21 cellular contexts compared by ENCODE assay signal in the genomic region with DNA sequence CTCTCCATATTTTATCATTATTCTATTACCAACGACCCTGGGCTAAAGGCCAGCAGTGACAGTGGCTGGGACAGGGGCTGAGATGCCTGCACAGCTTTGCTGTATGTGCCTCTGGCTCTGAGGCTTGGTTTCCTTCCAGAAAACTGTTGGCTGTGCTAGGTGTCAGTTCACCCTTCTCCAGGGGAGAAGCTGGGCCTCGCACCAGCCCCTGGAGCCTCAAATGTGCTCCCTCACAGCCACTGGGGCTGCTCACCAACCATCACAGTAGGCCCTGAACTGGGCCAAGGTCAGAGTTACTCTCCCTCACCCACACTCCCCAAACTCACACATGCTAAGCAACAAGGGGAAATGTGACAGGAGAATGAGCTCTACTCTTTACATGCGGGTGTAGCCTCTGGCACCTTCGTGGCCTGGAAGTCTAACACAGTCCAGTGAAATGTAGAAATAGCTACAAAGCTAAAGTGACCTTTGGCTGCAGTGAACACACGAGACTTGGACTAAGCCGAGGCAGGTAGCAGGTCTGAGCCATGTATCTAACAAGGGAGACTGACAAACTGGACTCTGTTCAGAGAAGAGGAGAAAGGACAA. TPM values are rescaled to one million over a fixed set of nuclear protein-coding genes. Genes with fewer than 3 reads are reported as not detected.
DNase-seq lines count a peak whose midpoint lies in the region; ATAC-seq and TF ChIP-seq lines count a peak whose summit lies in the region.
"Had no signal": no experiment of that assay in that cellular context is flagged by ENCODE, and none has a peak within 500 bp of the region (broad histone marks: within the 10 kb centered on the region; RNA-seq: fewer than 3 reads in every experiment).

No MANE protein-coding gene starts in this region.

- no peaks in the 10 kb centered on the region for H3K36me3 ChIP-seq in IMR-90 (ENCODE audit: control insufficient read depth, insufficient read depth, low read length)
- H3K36me3 ChIP-seq in body of pancreas (replicated peaks in 1 of 2; ENCODE audit: insufficient read depth in 1 of 2, low read depth in 2 of 2) = no peaks in the 10 kb centered on the region
- no peaks in the 10 kb centered on the region for H3K36me3 ChIP-seq in neuronal stem cell (replicated peaks in 1 of 2; ENCODE audit: control insufficient read depth in 2 of 2, insufficient read depth in 2 of 2, low read length in 2 of 2)
- H3K36me3 ChIP-seq: brain microvascular endothelial cell, MG63, upper lobe of right lung had no signal

- H4K8ac ChIP-seq in IMR-90 (ENCODE audit: low read depth in 2 of 2, low read length in 2 of 2) (0 out of 4 replicates have a peak overlapping the region, but pooled peaks of 1 of the 2 experiments have one; percentile 2), neuronal stem cell (ENCODE audit: low read depth, low read length) (peak overlapping the region; percentile 75)

- CTCF ChIA-PET in IMR-90 (lab: Yijun Ruan, JAX) = interaction anchor here (0.6 to 0.7 kb wide), 2 partner anchors 178 to 217 kb away, joined by 3 to 9 read pairs; no protein-coding TSS in a partner anchor

- H2BK12ac ChIP-seq in neuronal stem cell (ENCODE audit: low read length) = no peak overlapping the region

- peak overlapping the region; percentile 55; the same call in 1 of the 2 replicates for H3K23ac ChIP-seq in IMR-90 (ENCODE audit: low read depth, low read length)
- no peak overlapping the region for H3K23ac ChIP-seq in neuronal stem cell (ENCODE audit: low read depth, low read length, poor library complexity)

- 0 out of 3 replicates have a peak overlapping the region, but pooled peaks have one; percentile 7 for H2BK15ac ChIP-seq in IMR-90 (ENCODE audit: low read depth, low read length)
- H2BK15ac ChIP-seq in neuronal stem cell (ENCODE audit: low read length) = no peak overlapping the region

- no peaks in the 10 kb centered on the region for H3K79me1 ChIP-seq in IMR-90 (ENCODE audit: low read depth in 1 of 2, low read length in 2 of 2)
- no peaks in the 10 kb centered on the region for H3K79me1 ChIP-seq in neuronal stem cell (ENCODE audit: low read depth, low read length)

- H4K5ac ChIP-seq in IMR-90 (ENCODE audit: low read depth, low read length) = no peak overlapping the region; the same call in 1 of the 2 replicates

- no peak for DNase-seq in IMR-90
- DNase-seq in body of pancreas = peak; percentile 36 to 50 (median 43)
- peak; percentile 45 to 80 (median 69) for DNase-seq in right cardiac atrium
- no peak for DNase-seq in neuronal stem cell (ENCODE audit: low spot score)
- DNase-seq in RPMI8226 = no peak
- DNase-seq in nucleus accumbens (lab: John Stamatoyannopoulos, UW) = no peak
- no peak for DNase-seq in DMS53 (lab: John Stamatoyannopoulos, UW)
- DNase-seq: activated B cell treated with CpG ODN at 0.5 μM for 24 hours; activated CD4-positive, alpha-beta T cell treated with anti-CD3 and anti-CD28 coated beads, Interleukin-2, amount 50 U/mL, for 4 hours; activated naive CD8-positive, alpha-beta T cell treated with anti-CD3 and anti-CD28 coated beads, Interleukin-2, amount 50 U/mL, for 24 hours; brain microvascular endothelial cell; MG63; NCI-H1436; NCI-H524; T-helper 9 cell; upper lobe of right lung had no signal

- H3K27ac ChIP-seq in IMR-90 (ENCODE audit: insufficient read depth, low read length) (no peak overlapping the region), body of pancreas (peak overlapping the region; percentile 59 to 79 (median 64)), right cardiac atrium (ENCODE audit: low read length) (peak overlapping the region; percentile 82), neuronal stem cell (replicated peaks; ENCODE audit: low read length) (no peak overlapping the region)
- H3K27ac ChIP-seq: brain microvascular endothelial cell, coronary artery, parathyroid adenoma, upper lobe of right lung had no signal

- no TSS peak for BruUV-seq in IMR-90 (replicated peaks; lab: Mats Ljungman, UMichigan)

- H2AK9ac ChIP-seq in IMR-90 (replicated peaks; ENCODE audit: low read depth, low read length, poor library complexity) = peak overlapping the region; percentile 90

- H3K27me3 ChIP-seq in IMR-90 (ENCODE audit: control insufficient read depth, insufficient read depth, low read length) (no peaks in the 10 kb centered on the region), body of pancreas (no peaks in the 10 kb centered on the region), right cardiac atrium (ENCODE audit: control insufficient read depth, insufficient read depth) (no peaks in the 10 kb centered on the region), neuronal stem cell (ENCODE audit: control insufficient read depth in 3 of 3, insufficient read depth in 3 of 3, low read depth in 1 of 3, low read length in 3 of 3) (peaks cover 0 to 5% (median 0%) of the 10 kb centered on the region in 3 experiments)
- H3K27me3 ChIP-seq: brain microvascular endothelial cell, MG63, upper lobe of right lung had no signal

- peaks cover 14% of the 10 kb centered on the region for H3K4me1 ChIP-seq in IMR-90 (ENCODE audit: control insufficient read depth, insufficient read depth, low read length)
- peaks cover 48% of the 10 kb centered on the region for H3K4me1 ChIP-seq in body of pancreas
- peaks cover 1% of the 10 kb centered on the region for H3K4me1 ChIP-seq in right cardiac atrium (ENCODE audit: control insufficient read depth, insufficient read depth, low read length)
- H3K4me1 ChIP-seq in neuronal stem cell (ENCODE audit: control insufficient read depth in 2 of 2, insufficient read depth in 1 of 2, low read depth in 1 of 2, low read length in 2 of 2) = peaks cover 10 to 12% of the 10 kb centered on the region in 2 donors
- H3K4me1 ChIP-seq: parathyroid adenoma, upper lobe of right lung had no signal

- peak overlapping the region; percentile 62; the same call in 1 of the 2 replicates for H3K14ac ChIP-seq in IMR-90 (replicated peaks; ENCODE audit: low read depth, low read length)
- no peak overlapping the region for H3K14ac ChIP-seq in neuronal stem cell (ENCODE audit: low read length)

- dilution Hi-C loops in IMR-90 (cut with HindIII; ENCODE audit: low sequenced_read_pairs, unreplicated experiment) = no loop called here

- H2BK20ac ChIP-seq in IMR-90 (ENCODE audit: low read depth, low read length) = 0 out of 2 replicates have a peak overlapping the region, but pooled peaks have one; percentile 1

- POLR2A ChIA-PET in IMR-90 (lab: Charles Lee; ENCODE audit: unreplicated experiment) = no interaction called here

- no peak for TF ChIP-seq CTCF in IMR-90 (conservative IDR thresholded peaks at IDR 0.05; ENCODE audit: low read depth, low read length)
- TF ChIP-seq CTCF in body of pancreas (IDR thresholded peaks at IDR 0.05) = no peak

- H2BK5ac ChIP-seq in IMR-90 (ENCODE audit: low read depth, low read length, poor library complexity, severe bottlenecking) (no peak overlapping the region), neuronal stem cell (ENCODE audit: low read length) (no peak overlapping the region)

- peaks cover 15% of the 10 kb centered on the region for H3K9me1 ChIP-seq in IMR-90 (ENCODE audit: insufficient read depth, low read length)

- H2AK5ac ChIP-seq in IMR-90 (ENCODE audit: low read depth, low read length) = peak overlapping the region; percentile 5; the same call in 1 of the 2 replicates
- no peak overlapping the region for H2AK5ac ChIP-seq in neuronal stem cell (ENCODE audit: low read depth, low read length)

- H3K9ac ChIP-seq in IMR-90 (ENCODE audit: low read depth, low read length) (no peak overlapping the region), neuronal stem cell (ENCODE audit: low read depth, low read length, poor library complexity) (no peak overlapping the region)
- H3K9ac ChIP-seq: parathyroid adenoma had no signal

- H4K91ac ChIP-seq in IMR-90 (ENCODE audit: insufficient read depth, low read depth, low read length) (peak overlapping the region; percentile 8; the same call in 1 of the 2 replicates), neuronal stem cell (ENCODE audit: low read depth, low read length, poor library complexity) (no peak overlapping the region)

- intact Hi-C loops in IMR-90 (cut with micrococcal nuclease) (no loop called here), body of pancreas (cut with DNase I) (no loop called here), right cardiac atrium (cut with DNase I) (no loop called here)

- H4K20me1 ChIP-seq in IMR-90 (ENCODE audit: insufficient read depth, low read length) = no peaks in the 10 kb centered on the region

- H2BK120ac ChIP-seq in IMR-90 (ENCODE audit: low read depth, low read length) (peak overlapping the region; percentile 5; the same call in 1 of the 2 replicates), neuronal stem cell (ENCODE audit: low read depth, low read length) (no peak overlapping the region)

- H3K4ac ChIP-seq in IMR-90 (ENCODE audit: low read depth, low read length) = peak overlapping the region; percentile 24
- H3K4ac ChIP-seq in neuronal stem cell (ENCODE audit: low read length) = no peak overlapping the region

- ATAC-seq in IMR-90 (ENCODE audit: low read depth) (no peak), body of pancreas (peak; percentile 54), right cardiac atrium (peak; percentile 88 to 89)
- ATAC-seq: activated naive CD8-positive, alpha-beta T cell treated with anti-CD3 and anti-CD28 coated beads, Interleukin-2, amount 50 U/mL, for 24 hours; upper lobe of right lung had no signal

- H3K9me3 ChIP-seq in IMR-90 (ENCODE audit: control insufficient read depth, insufficient read depth, low read length) (no peaks in the 10 kb centered on the region), body of pancreas (no peaks in the 10 kb centered on the region), right cardiac atrium (ENCODE audit: control insufficient read depth, low read length) (no peaks in the 10 kb centered on the region), neuronal stem cell (replicated peaks in 1 of 2; ENCODE audit: control insufficient read depth in 2 of 2, insufficient read depth in 1 of 2, low read depth in 1 of 2, low read length in 2 of 2) (no peaks in the 10 kb centered on the region)
- H3K9me3 ChIP-seq: MG63, upper lobe of right lung had no signal

- no peak overlapping the region for H3K4me2 ChIP-seq in IMR-90 (ENCODE audit: low read depth, low read length)
- no peak overlapping the region for H3K4me2 ChIP-seq in neuronal stem cell (ENCODE audit: insufficient read depth, low read length, poor library complexity, severe bottlenecking)

- in situ Hi-C loops in IMR-90 (cut with MboI; ENCODE audit: low sequenced_read_pairs) = no loop called here

- 65% methylated on average over 3 of the region's 6 CpGs; no CpG with 5 or more reads in 1 of the 2 experiments for WGBS in IMR-90 (ENCODE audit: extremely low coverage in 2 of 2, insufficient read length in 1 of 2), 2 experiments
- 17 to 32% methylated on average over 6 of the region's 6 CpGs for WGBS in body of pancreas, 2 donors
- WGBS in right cardiac atrium = 45% methylated on average over 6 of the region's 6 CpGs
- no CpG with 5 or more reads among the region's 6 CpGs for WGBS in neuronal stem cell (ENCODE audit: extremely low coverage in 2 of 2, insufficient read length in 2 of 2, insufficient replicate concordance in 1 of 2), 2 donors

- no peak overlapping the region for H3K18ac ChIP-seq in IMR-90 (ENCODE audit: low read depth, low read length)
- no peak overlapping the region for H3K18ac ChIP-seq in neuronal stem cell (ENCODE audit: low read length)

- no peak overlapping the region for H3K4me3 ChIP-seq in IMR-90 (ENCODE audit: insufficient read depth, low read depth, low read length)
- no peak overlapping the region for H3K4me3 ChIP-seq in body of pancreas
- no peak overlapping the region for H3K4me3 ChIP-seq in right cardiac atrium (ENCODE audit: low read length)
- no peak overlapping the region for H3K4me3 ChIP-seq in neuronal stem cell (ENCODE audit: low read length in 2 of 2)
- H3K4me3 ChIP-seq: coronary artery, MG63, upper lobe of right lung had no signal

- TF ChIP-seq POLR2A in IMR-90 (IDR thresholded peaks at IDR 0.05; ENCODE audit: low read depth, low read length) (no peak), body of pancreas (IDR thresholded peaks at IDR 0.05) (no peak)

- H2AFZ ChIP-seq in IMR-90 (replicated peaks; ENCODE audit: low read length, poor library complexity) (peak overlapping the region; percentile 59), neuronal stem cell (ENCODE audit: low read length) (peak overlapping the region; percentile 57)
- H2AFZ ChIP-seq: parathyroid adenoma had no signal

- TF ChIP-seq RAD21 in IMR-90 (IDR thresholded peaks at IDR 0.05; ENCODE audit: low read length) = no peak

- 0 out of 2 replicates have a peak overlapping the region, but pooled peaks have one; percentile 23 for H3K56ac ChIP-seq in IMR-90 (ENCODE audit: extremely low read depth, insufficient read depth, low read length)

RNA-seq across cellular contexts. Expression of gene CD160, which starts 4.7 kb away (rescaled TPM):
- total RNA-seq in IMR-90 (2012; rRNA removed) = not detected in 2 replicates
- not detected in 2 replicates for polyA plus RNA-seq in IMR-90 (2012; rRNA removed)
- not detected in 2 replicates for polyA plus RNA-seq in IMR-90 (2012; cell fraction: cytosol; rRNA removed)
- not detected in 2 replicates for polyA plus RNA-seq in IMR-90 (2012; cell fraction: nucleus; rRNA removed; ENCODE audit: low replicate concordance)
- total RNA-seq in body of pancreas = not detected
- total RNA-seq in right cardiac atrium = not detected
- polyA plus RNA-seq in right cardiac atrium = not detected
- 0.11 TPM for polyA plus RNA-seq in neuronal stem cell (2013, experiment 1 of 2)
- 0.08 TPM for polyA plus RNA-seq in neuronal stem cell (2013, experiment 2 of 2)
- total RNA-seq: activated B cell treated with CpG ODN at 0.5 μM for 24 hours, lung microvascular endothelial cell, myocyte had no signal

RNA-seq across cellular contexts. Expression of gene PDZK1, which starts 7.5 kb away (rescaled TPM):
- 1.4 and 1.7 TPM in 2 replicates for total RNA-seq in IMR-90 (2012; rRNA removed)
- 1.6 and 2.1 TPM in 2 replicates for polyA plus RNA-seq in IMR-90 (2012; rRNA removed)
- polyA plus RNA-seq in IMR-90 (2012; cell fraction: cytosol; rRNA removed) = 0.21 and 1.9 TPM in 2 replicates
- polyA plus RNA-seq in IMR-90 (2012; cell fraction: nucleus; rRNA removed; ENCODE audit: low replicate concordance) = 0.42 and 4.7 TPM in 2 replicates
- 10 to 100 TPM in 1 of 2 donors, 1 to 10 TPM in 1; 7.8 to 24.7 TPM for total RNA-seq in body of pancreas
- total RNA-seq in right cardiac atrium = under 1 TPM in 1 of 4 donors, not detected in 3; 0.14 TPM
- polyA plus RNA-seq in right cardiac atrium = 0.27 TPM
- polyA plus RNA-seq in neuronal stem cell (2013, experiment 1 of 2) = 0.20 TPM
- 0.22 TPM for polyA plus RNA-seq in neuronal stem cell (2013, experiment 2 of 2)
- total RNA-seq: lung microvascular endothelial cell had no signal
- polyA plus RNA-seq: CD14-positive monocyte had no signal

Comparison
In these comparisons a context has a peak if more than half of its experiments do, and no peak if none do; other contexts are left out.
1. DNase-seq: peak in body of pancreas (4 of 4) and right cardiac atrium (3 of 3); none in IMR-90 (single experiment), neuronal stem cell (single experiment), RPMI8226 (single experiment), nucleus accumbens (0 of 56) and DMS53 (single experiment).
2. H3K27ac ChIP-seq: peak in body of pancreas (4 of 4) and right cardiac atrium (single experiment); none in IMR-90 (single experiment) and neuronal stem cell (single experiment).